ENCODE assay signal across 29 cellular contexts in genomic region chr21:29513535-29513934, GRCh38.
"Had no signal": no experiment of that assay in that cellular context is flagged by ENCODE, and none has a peak within 500 bp of the region (broad histone marks: within the 10 kb centered on the region; RNA-seq: fewer than 3 reads in every experiment).

No MANE protein-coding gene starts in this region.

- H3K27me3 Mint-ChIP-seq: stimulated activated memory B cell treated with anti-CD40 and anti-IgM and Interleukin-4, amounts not matched to agents 10 μg/mL and 1 μg/mL and 100 μg/mL, for 72 hours; stimulated activated naive B cell treated with anti-CD40 and anti-IgM and Interleukin-4, amounts not matched to agents 10 μg/mL and 1 μg/mL and 100 μg/mL, for 72 hours; stimulated activated naive CD8-positive, alpha-beta T cell treated with anti-CD3 and anti-CD28 coated beads, Interleukin-15, amount 100 ng/mL, for 72 hours; stimulated activated naive CD8-positive, alpha-beta T cell treated with anti-CD3 and anti-CD28 coated beads, Interleukin-15, Interleukin-2, amounts not matched to agents 100 ng/mL and 50 ng/mL, for 24 hours; type B pancreatic cell had no signal

- H3K4me3 Mint-ChIP-seq: stimulated activated effector memory CD8-positive, alpha-beta T cell treated with anti-CD3 and anti-CD28 coated beads, Interleukin-12 subunit alpha, Interleukin-12 subunit beta, amount 100 ng/mL, for 72 hours; stimulated activated memory B cell treated with anti-CD40 and anti-IgM and Interleukin-4, amounts not matched to agents 10 μg/mL and 1 μg/mL and 100 μg/mL, for 72 hours; stimulated activated naive B cell treated with anti-CD40 and anti-IgM and Interleukin-4, amounts not matched to agents 10 μg/mL and 1 μg/mL and 100 μg/mL, for 72 hours; stimulated activated naive CD8-positive, alpha-beta T cell treated with anti-CD3 and anti-CD28 coated beads, Interleukin-15, amount 100 ng/mL, for 72 hours; stimulated activated naive CD8-positive, alpha-beta T cell treated with anti-CD3 and anti-CD28 coated beads, Interleukin-15, Interleukin-2, amounts not matched to agents 100 ng/mL and 50 ng/mL, for 24 hours; type B pancreatic cell had no signal

- H3K4me1 ChIP-seq: stomach, suprapubic skin, testis, thyroid gland, tibial artery, tibial nerve, transverse colon, upper lobe of left lung, upper lobe of right lung, uterus, vagina had no signal

- FAIRE-seq: urothelium cell line had no signal

- DNase-seq: stimulated activated CD4-positive, alpha-beta T cell treated with anti-CD3 and anti-CD28 coated beads, Interleukin-2, amount 100 ng/mL, for 48 hours; stimulated activated CD4-positive, alpha-beta T cell treated with anti-CD3 and anti-CD28 coated beads, Interleukin-4, amount 100 ng/mL, for 1 hour; stimulated activated CD4-positive, alpha-beta T cell treated with anti-CD3 and anti-CD28 coated beads, Interleukin-4, amount 100 ng/mL, for 24 hours; stimulated activated CD4-positive, alpha-beta T cell treated with anti-CD3 and anti-CD28 coated beads, Interleukin-4, amount 100 ng/mL, for 4 hours; stimulated activated CD8-positive, alpha-beta memory T cell treated with anti-CD3 and anti-CD28 coated beads, Interleukin-4, amount 100 ng/mL, for 48 hours; stimulated activated naive B cell treated with anti-CD40 and anti-IgM and Interleukin-4, amounts not matched to agents 10 μg/mL and 1 μg/mL and 100 μg/mL, for 72 hours; stimulated activated naive CD4-positive, alpha-beta T cell; stimulated activated naive CD4-positive, alpha-beta T cell treated with Interleukin-2 at 50 U/mL for 16 hours; stimulated activated naive CD8-positive, alpha-beta T cell treated with anti-CD3 and anti-CD28 coated beads, Interleukin-15, amount 100 ng/mL, for 72 hours; stimulated activated naive CD8-positive, alpha-beta T cell treated with anti-CD3 and anti-CD28 coated beads, Interleukin-15, Interleukin-2, amounts not matched to agents 100 U/mL and 50 U/mL, for 24 hours; stomach; substantia nigra; testis; thyroid gland; tibial artery; transverse colon; trophoblast cell; upper lobe of left lung; upper lobe of right lung; uterus had no signal

- H3K36me3 ChIP-seq: suprapubic skin, thoracic aorta, thyroid gland, tibial artery, transverse colon, upper lobe of left lung, upper lobe of right lung, uterus, vagina had no signal

- H3K27ac ChIP-seq: stomach, suprapubic skin, testis, thoracic aorta, thyroid gland, tibial artery, tibial nerve, transverse colon, upper lobe of left lung, upper lobe of right lung, uterus, vagina had no signal

- H3K9me3 ChIP-seq: testis, thyroid gland had no signal

- H3K4me1 Mint-ChIP-seq: stimulated activated effector memory CD8-positive, alpha-beta T cell treated with anti-CD3 and anti-CD28 coated beads, Interleukin-12 subunit alpha, Interleukin-12 subunit beta, amount 100 ng/mL, for 72 hours; stimulated activated memory B cell treated with anti-CD40 and anti-IgM and Interleukin-4, amounts not matched to agents 10 μg/mL and 1 μg/mL and 100 μg/mL, for 72 hours; stimulated activated naive B cell treated with anti-CD40 and anti-IgM and Interleukin-4, amounts not matched to agents 10 μg/mL and 1 μg/mL and 100 μg/mL, for 72 hours; stimulated activated naive CD8-positive, alpha-beta T cell treated with anti-CD3 and anti-CD28 coated beads, Interleukin-15, amount 100 ng/mL, for 72 hours had no signal

- H3K36me3 Mint-ChIP-seq: stimulated activated effector memory CD8-positive, alpha-beta T cell treated with anti-CD3 and anti-CD28 coated beads, Interleukin-12 subunit alpha, Interleukin-12 subunit beta, amount 100 ng/mL, for 72 hours had no signal

- H3K27ac Mint-ChIP-seq: stimulated activated effector memory CD8-positive, alpha-beta T cell treated with anti-CD3 and anti-CD28 coated beads, Interleukin-12 subunit alpha, Interleukin-12 subunit beta, amount 100 ng/mL, for 72 hours; stimulated activated memory B cell treated with anti-CD40 and anti-IgM and Interleukin-4, amounts not matched to agents 10 μg/mL and 1 μg/mL and 100 μg/mL, for 72 hours; stimulated activated naive B cell treated with anti-CD40 and anti-IgM and Interleukin-4, amounts not matched to agents 10 μg/mL and 1 μg/mL and 100 μg/mL, for 72 hours; stimulated activated naive CD8-positive, alpha-beta T cell treated with anti-CD3 and anti-CD28 coated beads, Interleukin-15, Interleukin-2, amounts not matched to agents 100 ng/mL and 50 ng/mL, for 24 hours; type B pancreatic cell had no signal

- H3K9me3 Mint-ChIP-seq: type B pancreatic cell had no signal

- ATAC-seq: stimulated activated effector memory CD8-positive, alpha-beta T cell treated with anti-CD3 and anti-CD28 coated beads, Interleukin-12 subunit alpha, Interleukin-12 subunit beta, amount 100 ng/mL, for 72 hours; stimulated activated memory B cell treated with anti-CD40 and anti-IgM and Interleukin-4, amounts not matched to agents 10 μg/mL and 1 μg/mL and 100 μg/mL, for 72 hours; stimulated activated naive B cell treated with anti-CD40 and anti-IgM and Interleukin-4, amounts not matched to agents 10 μg/mL and 1 μg/mL and 100 μg/mL, for 72 hours; stimulated activated naive CD8-positive, alpha-beta T cell treated with anti-CD3 and anti-CD28 coated beads, Interleukin-15, amount 100 ng/mL, for 72 hours; stimulated activated naive CD8-positive, alpha-beta T cell treated with anti-CD3 and anti-CD28 coated beads, Interleukin-15, Interleukin-2, amounts not matched to agents 100 U/mL and 50 U/mL, for 24 hours; upper lobe of right lung had no signal

- H3K27me3 ChIP-seq: stomach, suprapubic skin, testis, thyroid gland, tibial artery, tibial nerve, transverse colon, upper lobe of left lung, upper lobe of right lung, uterus, vagina had no signal

- H3K4me3 ChIP-seq: stomach, suprapubic skin, testis, thoracic aorta, thyroid gland, tibial artery, tibial nerve, transverse colon, upper lobe of left lung, upper lobe of right lung, uterus, vagina had no signal
